Comparison of ENCODE assay signal across 8 cellular contexts in genomic region chr2:136246086-136246669, GRCh38.
A peak's percentile ranks its signal among the peaks of the same experiment; 100 is the strongest.
DNase-seq lines count a peak whose midpoint lies in the region; ATAC-seq and TF ChIP-seq lines count a peak whose summit lies in the region.

No MANE protein-coding gene starts in this region.

- no peaks in the 10 kb centered on the region for H3K79me2 ChIP-seq in GM23338 (replicated peaks; ENCODE audit: insufficient read depth)
- H3K79me2 ChIP-seq in PC-3 (ENCODE audit: low read length), result no peaks in the 10 kb centered on the region

- H3K9me3 Mint-ChIP-seq in GM23338, result no peaks in the 10 kb centered on the region

- H3K36me3 Mint-ChIP-seq in GM23338 (ENCODE audit: low read depth), result no peaks in the 10 kb centered on the region

- peaks cover 11% of the 10 kb centered on the region for H3K4me1 Mint-ChIP-seq in GM23338

- BruUV-seq in PC-3 (replicated peaks; lab: Mats Ljungman, UMichigan), result no TSS peak

- H3K9me2 ChIP-seq in GM23338 (ENCODE audit: insufficient read depth) (peaks cover 9% of the 10 kb centered on the region; the same call in 1 of the 2 replicates), PC-3 (replicated peaks; ENCODE audit: low read length) (no peaks in the 10 kb centered on the region)

- H3K27ac Mint-ChIP-seq in GM23338, result no peak overlapping the region; the same call in 1 of the 2 replicates

- H3K27me3 Mint-ChIP-seq in GM23338 (ENCODE audit: insufficient read depth, low read depth, poor library complexity), result peaks cover 11% of the 10 kb centered on the region

- ATAC-seq in GM23338 (peak; percentile 88), Right ventricle myocardium superior (ENCODE audit: poor library complexity) (peak; percentile 63), sciatic nerve (peak; percentile 42), PC-3 (no peak)

- H3K9ac ChIP-seq in BLaER1 treated with 17β-estradiol and CSF1 and Interleukin-3, amounts not matched to agents 10 nM and 100 nM, result peak overlapping the region; percentile 43 to 75 (median 65); a peak in 20 of 22 replicates
- no peak overlapping the region for H3K9ac ChIP-seq in PC-3 (ENCODE audit: low read length)

- H3K27ac ChIP-seq in BLaER1 treated with 17β-estradiol and CSF1 and Interleukin-3, amounts not matched to agents 10 nM and 100 nM, result peak overlapping the region; percentile 59 to 90 (median 81)
- no peak overlapping the region for H3K27ac ChIP-seq in GM23338 (ENCODE audit: low read depth)
- no peak overlapping the region for H3K27ac ChIP-seq in PC-3 (ENCODE audit: low read length)

- peaks cover 83 to 100% (median 99%) of the 10 kb centered on the region in 10 experiments for H3K4me1 ChIP-seq in BLaER1 treated with 17β-estradiol and CSF1 and Interleukin-3, amounts not matched to agents 10 nM and 100 nM
- H3K4me1 ChIP-seq in GM23338 (ENCODE audit: insufficient read depth) (peaks cover 9% of the 10 kb centered on the region; the same call in 1 of the 2 replicates), PC-3 (ENCODE audit: insufficient read depth, low read length) (no peaks in the 10 kb centered on the region)

- peak overlapping the region; percentile 68 to 93 (median 78) for H3K4me2 ChIP-seq in BLaER1 treated with 17β-estradiol and CSF1 and Interleukin-3, amounts not matched to agents 10 nM and 100 nM
- peak overlapping the region; percentile 60; the same call in 1 of the 2 replicates for H3K4me2 ChIP-seq in GM23338
- H3K4me2 ChIP-seq in PC-3 (ENCODE audit: low read length), result no peak overlapping the region

- H2AFZ ChIP-seq in GM23338 (peak overlapping the region; percentile 95), PC-3 (ENCODE audit: low read length) (no peak overlapping the region)

- H3F3A ChIP-seq in GM23338 (replicated peaks; ENCODE audit: low read depth), result no peaks in the 10 kb centered on the region
- no peaks in the 10 kb centered on the region for H3F3A ChIP-seq in PC-3 (ENCODE audit: low read length, unreplicated experiment)

- no peaks in the 10 kb centered on the region for H3K36me3 ChIP-seq in BLaER1 treated with 17β-estradiol and CSF1 and Interleukin-3, amounts not matched to agents 10 nM and 100 nM
- H3K36me3 ChIP-seq in GM23338 (ENCODE audit: insufficient read depth), result no peaks in the 10 kb centered on the region
- H3K36me3 ChIP-seq in PC-3 (ENCODE audit: low read depth, low read length), result no peaks in the 10 kb centered on the region

- no peak for TF ChIP-seq CTCF in GM23338 (conservative IDR thresholded peaks at IDR 0.05; ENCODE audit: low read depth in 2 of 2)
- no peak for TF ChIP-seq CTCF in PC-3 (conservative IDR thresholded peaks at IDR 0.05; ENCODE audit: low read depth, low read length)

- no peaks in the 10 kb centered on the region for H4K20me1 ChIP-seq in BLaER1 treated with 17β-estradiol and CSF1 and Interleukin-3, amounts not matched to agents 10 nM and 100 nM
- H4K20me1 ChIP-seq in GM23338 (replicated peaks; ENCODE audit: insufficient read depth) (no peaks in the 10 kb centered on the region), PC-3 (ENCODE audit: low read length) (no peaks in the 10 kb centered on the region)

- H3K9me3 ChIP-seq in BLaER1 treated with 17β-estradiol and CSF1 and Interleukin-3, amounts not matched to agents 10 nM and 100 nM (replicated peaks in 1 of 11), result peaks cover 0 to 14% (median 0%) of the 10 kb centered on the region in 11 experiments; a peak in 2 of 22 replicates
- H3K9me3 ChIP-seq in PC-3 (ENCODE audit: low read length), result no peaks in the 10 kb centered on the region

- H3K27me3 ChIP-seq in BLaER1 treated with 17β-estradiol and CSF1 and Interleukin-3, amounts not matched to agents 10 nM and 100 nM, result no peaks in the 10 kb centered on the region
- H3K27me3 ChIP-seq in GM23338 (ENCODE audit: insufficient read depth), result no peaks in the 10 kb centered on the region
- peaks cover 8% of the 10 kb centered on the region; the same call in 1 of the 2 replicates for H3K27me3 ChIP-seq in PC-3 (ENCODE audit: low read length)

- intact Hi-C loops in Right ventricle myocardium superior (cut with DNase I) (no loop called here), sciatic nerve (cut with DNase I) (no loop called here), PC-3 (cut with micrococcal nuclease) (no loop called here)

- peak overlapping the region in 6 of 10 experiments; percentile 9 to 38 (median 31); a peak in 6 of 20 replicates for H3K4me3 ChIP-seq in BLaER1 treated with 17β-estradiol and CSF1 and Interleukin-3, amounts not matched to agents 10 nM and 100 nM
- H3K4me3 ChIP-seq in GM23338 (no peak overlapping the region), PC-3 (ENCODE audit: low read length) (no peak overlapping the region)

- H3K4me3 Mint-ChIP-seq in GM23338, result no peak overlapping the region

- CTCF ChIA-PET in PC-3 (lab: Charles Lee), result no interaction called here

- POLR2A ChIA-PET in PC-3 (lab: Charles Lee; ENCODE audit: unreplicated experiment), result no interaction called here

- DNase-seq in GM23338 (ENCODE audit: low spot score) (peak; percentile 52), NOMO-1 treated with dmso at 0.1 percent for 144 hours (lab: John Stamatoyannopoulos, UW; ENCODE audit: unreplicated experiment) (peak; percentile 76), Right ventricle myocardium superior (peak; percentile 64), sciatic nerve (ENCODE audit: low spot score) (no peak), PC-3 (no peak), cerebellar nuclear complex (lab: John Stamatoyannopoulos, UW) (no peak), NCI-H1417 treated with DMSO at 0.1 percent for 48 hours (lab: John Stamatoyannopoulos, UW) (no peak)

TF ChIP-seq in GM23338, 12 proteins besides CTCF, POLR2A, EP300 and RAD21 (continues in another document):
- TF ChIP-seq REST (IDR thresholded peaks at IDR 0.05; ENCODE audit: unreplicated experiment) (no peak), ZNF331 (CRISPR knock-in tag; IDR thresholded peaks at IDR 0.05; ENCODE audit: low read depth) (no peak)

Comparison
In these comparisons a context has a peak if more than half of its experiments do, and no peak if none do; other contexts are left out.
1. H3K27ac ChIP-seq: peak in BLaER1 treated with 17β-estradiol and CSF1 and Interleukin-3, amounts not matched to agents 10 nM and 100 nM (11 of 11); none in GM23338 (single experiment) and PC-3 (single experiment).
2. H3K4me3 ChIP-seq: peak in BLaER1 treated with 17β-estradiol and CSF1 and Interleukin-3, amounts not matched to agents 10 nM and 100 nM (6 of 10); none in GM23338 (single experiment) and PC-3 (single experiment).
3. DNase-seq: peak in GM23338 (single experiment), NOMO-1 treated with dmso at 0.1 percent for 144 hours (single experiment) and Right ventricle myocardium superior (single experiment); none in sciatic nerve (single experiment), PC-3 (single experiment), cerebellar nuclear complex (0 of 2) and NCI-H1417 treated with DMSO at 0.1 percent for 48 hours (single experiment).